15 cellular contexts compared by ENCODE assay signal in the genomic region with DNA sequence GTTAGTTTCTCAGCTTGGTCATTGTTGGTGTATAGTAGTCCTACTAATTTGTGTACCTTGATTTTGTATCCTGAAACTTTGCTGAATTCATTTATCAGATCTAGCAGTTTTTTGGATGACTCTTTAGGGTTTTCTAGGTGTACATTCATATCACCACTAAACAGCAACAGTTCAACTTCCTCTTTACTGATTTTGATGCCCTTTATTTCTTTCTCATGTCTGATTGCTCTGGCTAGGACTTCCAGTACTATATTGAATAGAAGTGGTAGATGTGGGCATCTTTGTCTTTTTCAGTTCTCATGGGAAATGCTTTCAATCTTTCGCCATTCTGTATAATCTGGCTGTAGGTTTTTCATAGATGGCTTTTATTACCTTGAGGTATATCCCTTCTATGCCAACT.
A peak's percentile ranks its signal among the peaks of the same experiment; 100 is the strongest.
DNase-seq lines count a peak whose midpoint lies in the region; ATAC-seq, FAIRE-seq and TF ChIP-seq lines count a peak whose summit lies in the region.
"Had no signal": no experiment of that assay in that cellular context is flagged by ENCODE, and none has a peak within 500 bp of the region (broad histone marks: within the 10 kb centered on the region; RNA-seq: fewer than 3 reads in every experiment).

No MANE protein-coding gene starts in this region.

- no peak for TF ChIP-seq EP300 in GM12878 (IDR thresholded peaks at IDR 0.05; ENCODE audit: borderline replicate concordance in 1 of 2, control insufficient read depth in 1 of 2, low read depth in 2 of 2, low read length in 2 of 2)

- POLR2A ChIA-PET in GM12878 (lab: Charles Lee) = no interaction called here

- no peaks in the 10 kb centered on the region for H3K27me3 ChIP-seq in GM12878 (replicated peaks in 1 of 2; ENCODE audit: control insufficient read depth in 2 of 2, insufficient read depth in 2 of 2, low read length in 1 of 2)
- H3K27me3 ChIP-seq in thoracic aorta (replicated peaks; ENCODE audit: insufficient read depth) = no peaks in the 10 kb centered on the region
- H3K27me3 ChIP-seq in left ventricle myocardium inferior (ENCODE audit: low read depth) = no peaks in the 10 kb centered on the region
- H3K27me3 ChIP-seq: BLaER1 treated with 17β-estradiol and CSF1 and Interleukin-3, amounts not matched to agents 10 nM and 100 nM had no signal

- H3K4me3 ChIP-seq in GM12878 (no peak overlapping the region), thoracic aorta (no peak overlapping the region), left ventricle myocardium inferior (no peak overlapping the region)
- H3K4me3 ChIP-seq: BLaER1 treated with 17β-estradiol and CSF1 and Interleukin-3, amounts not matched to agents 10 nM and 100 nM had no signal

- no peak for TF ChIP-seq RAD21 in GM12878 (IDR thresholded peaks at IDR 0.05; ENCODE audit: insufficient read depth, low read depth, low read length)

- H3K4me1 ChIP-seq in GM12878 (ENCODE audit: control insufficient read depth, insufficient read depth, low read length) (no peaks in the 10 kb centered on the region), thoracic aorta (ENCODE audit: control insufficient read depth in 1 of 2, low read depth in 2 of 2) (peaks cover 3 to 24% of the 10 kb centered on the region in 2 donors), left ventricle myocardium inferior (no peaks in the 10 kb centered on the region)
- H3K4me1 ChIP-seq: BLaER1 treated with 17β-estradiol and CSF1 and Interleukin-3, amounts not matched to agents 10 nM and 100 nM had no signal

- intact Hi-C loops in GM12878 (cut with micrococcal nuclease; ENCODE audit: unreplicated experiment) (no loop called here), left ventricle myocardium inferior (cut with micrococcal nuclease) (no loop called here)

- no peaks in the 10 kb centered on the region for H4K20me1 ChIP-seq in GM12878 (ENCODE audit: control insufficient read depth, insufficient read depth)
- H4K20me1 ChIP-seq: BLaER1 treated with 17β-estradiol and CSF1 and Interleukin-3, amounts not matched to agents 10 nM and 100 nM had no signal

- no peak for FAIRE-seq in GM12878 (lab: Jason Lieb, UNC)
- FAIRE-seq in GM19239 (lab: Jason Lieb, UNC) = no peak
- no peak for FAIRE-seq in GM12891 (lab: Jason Lieb, UNC)

- TF ChIP-seq POLR2A in GM12878 (IDR thresholded peaks at IDR 0.05; ENCODE audit: low read depth, low read length) = no peak
- no peak for TF ChIP-seq POLR2A in GM12891 (IDR thresholded peaks at IDR 0.05; ENCODE audit: low read depth, low read length)

- DNase-seq in GM12878 (ENCODE audit: low read depth, low spot score) (no peak), thoracic aorta (ENCODE audit: low spot score) (no peak), GM19239 (ENCODE audit: insufficient read length, low spot score) (no peak), OCI-M1 (lab: John Stamatoyannopoulos, UW) (no peak), GM12891 (ENCODE audit: insufficient read length, low spot score) (no peak), left ventricle myocardium inferior (no peak)
- DNase-seq: ACHN; CD4-positive, CD25-positive, alpha-beta regulatory T cell; DMS53; GF-D8; HCEC 1CT had no signal

- no peak overlapping the region for H3K9ac ChIP-seq in GM12878 (ENCODE audit: control insufficient read depth, insufficient read depth, low read length)
- H3K9ac ChIP-seq: BLaER1 treated with 17β-estradiol and CSF1 and Interleukin-3, amounts not matched to agents 10 nM and 100 nM; KMS-11 had no signal

- no peaks in the 10 kb centered on the region for H3K79me2 ChIP-seq in GM12878 (ENCODE audit: control insufficient read depth, insufficient read depth, low read length)

- H3K27ac ChIP-seq in GM12878 (ENCODE audit: control insufficient read depth, insufficient read depth) (no peak overlapping the region), thoracic aorta (peak overlapping the region; percentile 4 to 29), left ventricle myocardium inferior (replicated peaks) (no peak overlapping the region)
- H3K27ac ChIP-seq: BLaER1 treated with 17β-estradiol and CSF1 and Interleukin-3, amounts not matched to agents 10 nM and 100 nM; KMS-11 had no signal

- WGBS in GM12878 (ENCODE audit: insufficient coverage, insufficient replicate concordance, low lambda C conversion rate, missing lambda C conversion rate) = 0% methylated on average over 1 of the region's 1 CpG

- ATAC-seq in GM18868 (IDR thresholded peaks at IDR 0.05; ENCODE audit: unreplicated experiment) (peak; percentile 84), HG03469 (IDR thresholded peaks at IDR 0.05; ENCODE audit: unreplicated experiment) (peak; percentile 44), GM12878 (no peak), thoracic aorta (ENCODE audit: insufficient number of reproducible peaks, low FRiP score, low read depth) (no peak)

- CTCF ChIA-PET in GM12878 (lab: Yijun Ruan, JAX) = no interaction called here

- no peak for TF ChIP-seq CTCF in GM12878 (IDR thresholded peaks at IDR 0.05 in 2 of 3, conservative IDR thresholded peaks at IDR 0.05 in 1 of 3; ENCODE audit: control insufficient read depth in 2 of 3, extremely low read depth in 1 of 3, insufficient read depth in 1 of 3, low read depth in 3 of 3, low read length in 3 of 3)
- TF ChIP-seq CTCF in thoracic aorta (IDR thresholded peaks at IDR 0.05) = no peak
- no peak for TF ChIP-seq CTCF in left ventricle myocardium inferior (IDR thresholded peaks at IDR 0.05; ENCODE audit: borderline replicate concordance)

- SMC1A ChIA-PET in GM12878 (lab: Charles Lee; ENCODE audit: uncharacterized antibody, unreplicated experiment) = no interaction called here

- no peaks in the 10 kb centered on the region; the same call in 2 of the 3 replicates for H3K9me3 ChIP-seq in GM12878 (replicated peaks; ENCODE audit: control insufficient read depth, insufficient read depth, low read length)
- no peaks in the 10 kb centered on the region for H3K9me3 ChIP-seq in thoracic aorta
- peaks cover 43% of the 10 kb centered on the region for H3K9me3 ChIP-seq in left ventricle myocardium inferior (replicated peaks)

- H3K4me2 ChIP-seq in GM12878 (ENCODE audit: control insufficient read depth, insufficient read depth) = no peak overlapping the region
- H3K4me2 ChIP-seq: BLaER1 treated with 17β-estradiol and CSF1 and Interleukin-3, amounts not matched to agents 10 nM and 100 nM; KMS-11 had no signal

- no TSS peak for BruUV-seq in GM12878 (replicated peaks; lab: Mats Ljungman, UMichigan)

- in situ Hi-C loops in GM12878 (cut with MboI) = no loop called here

- H3K36me3 ChIP-seq in GM12878 (ENCODE audit: control insufficient read depth in 2 of 2, insufficient read depth in 2 of 2, low read length in 1 of 2) = no peaks in the 10 kb centered on the region
- H3K36me3 ChIP-seq in thoracic aorta = no peaks in the 10 kb centered on the region
- H3K36me3 ChIP-seq in left ventricle myocardium inferior = no peaks in the 10 kb centered on the region
- H3K36me3 ChIP-seq: BLaER1 treated with 17β-estradiol and CSF1 and Interleukin-3, amounts not matched to agents 10 nM and 100 nM had no signal

- RAD21 ChIA-PET in GM12878 (lab: Charles Lee; ENCODE audit: unreplicated experiment) = no interaction called here

- no peak overlapping the region for H2AFZ ChIP-seq in GM12878 (ENCODE audit: control insufficient read depth, low read depth, low read length)

TF ChIP-seq in GM12878, 131 proteins besides CTCF, POLR2A, EP300 and RAD21:
- TF ChIP-seq RCOR1 (conservative IDR thresholded peaks at IDR 0.05; ENCODE audit: low read depth, low read length) (no peak), JUNB (IDR thresholded peaks at IDR 0.05) (peak; percentile 13; the same call in 1 of the 2 replicates)
TF ChIP-seq in GM12878: peak in this region for 1.

TF ChIP-seq in GM12891, 5 proteins besides CTCF, POLR2A, EP300 and RAD21:
- TF ChIP-seq POU2F2 (IDR thresholded peaks at IDR 0.05; ENCODE audit: low read depth, low read length) (no peak), TAF1 (IDR thresholded peaks at IDR 0.05; ENCODE audit: low read depth, low read length) (no peak), SPI1 (IDR thresholded peaks at IDR 0.05; ENCODE audit: low read depth, low read length) (no peak), POLR2AphosphoS5 (IDR thresholded peaks at IDR 0.05; ENCODE audit: low read depth, low read length) (no peak), PAX5 (IDR thresholded peaks at IDR 0.05; ENCODE audit: insufficient read depth, low read length, severe bottlenecking) (no peak)

Comparison
In these comparisons a context has a peak if more than half of its experiments do, and no peak if none do; other contexts are left out.
1. ATAC-seq: peak in GM18868 (single experiment) and HG03469 (single experiment); none in GM12878 (single experiment) and thoracic aorta (single experiment).
2. H3K27ac ChIP-seq: peak in thoracic aorta (2 of 2); none in GM12878 (single experiment) and left ventricle myocardium inferior (single experiment).